8 cellular contexts compared by ENCODE assay signal in genomic region chr1:219173434-219173757, GRCh38. TPM values are rescaled to one million over a fixed set of nuclear protein-coding genes. Genes with fewer than 3 reads are reported as not detected.
DNase-seq lines count a peak whose midpoint lies in the region; ATAC-seq and TF ChIP-seq lines count a peak whose summit lies in the region.

No MANE protein-coding gene starts in this region.

- H3K4me2 ChIP-seq in MM.1S (ENCODE audit: low read depth, low read length) (peak overlapping the region; percentile 73), skeletal muscle satellite cell (ENCODE audit: low read length) (peak overlapping the region; percentile 82)

- TF ChIP-seq CTCF in right atrium auricular region (IDR thresholded peaks at IDR 0.05) (no peak), MM.1S (IDR thresholded peaks at IDR 0.05; ENCODE audit: low read length) (no peak)

- ATAC-seq in left cardiac atrium = no peak

- H3K4me1 ChIP-seq in right atrium auricular region (peaks cover 0 to 39% of the 10 kb centered on the region in 2 donors), MM.1S (ENCODE audit: low read length) (peaks cover 19% of the 10 kb centered on the region), skeletal muscle satellite cell (ENCODE audit: control insufficient read depth, insufficient read depth, low read length) (peaks cover 15% of the 10 kb centered on the region)

- H3F3A ChIP-seq in MM.1S (ENCODE audit: insufficient read depth, low read length) = 0 out of 2 replicates have a peak, but pooled peaks cover 4% of the 10 kb centered on the region

- H3K27ac ChIP-seq in right atrium auricular region = peak overlapping the region; percentile 95 to 96
- H3K27ac ChIP-seq in MM.1S (ENCODE audit: low read length) = peak overlapping the region; percentile 50; the same call in 1 of the 2 replicates
- H3K27ac ChIP-seq in epithelial cell of prostate = peak overlapping the region; percentile 76

- H3K27me3 ChIP-seq in right atrium auricular region (no peaks in the 10 kb centered on the region), MM.1S (replicated peaks; ENCODE audit: insufficient read depth, low read length) (no peaks in the 10 kb centered on the region), skeletal muscle satellite cell (ENCODE audit: control insufficient read depth, insufficient read depth, low read length) (no peaks in the 10 kb centered on the region)

- H3K36me3 ChIP-seq in right atrium auricular region = no peaks in the 10 kb centered on the region
- no peaks in the 10 kb centered on the region for H3K36me3 ChIP-seq in MM.1S (replicated peaks; ENCODE audit: insufficient read depth, low read length)
- no peaks in the 10 kb centered on the region for H3K36me3 ChIP-seq in skeletal muscle satellite cell (ENCODE audit: insufficient read depth, low read length)

- DNase-seq in right atrium auricular region (ENCODE audit: low spot score) (no peak), left cardiac atrium (no peak), MM.1S (no peak), epithelial cell of prostate (ENCODE audit: low read depth, low spot score) (no peak), NCI-H510A (lab: John Stamatoyannopoulos, UW) (no peak), DMS153 treated with DMSO at 0.1 percent for 48 hours (lab: John Stamatoyannopoulos, UW; ENCODE audit: unreplicated experiment) (no peak), NCI-H1092 treated with DMSO at 0.1 percent for 48 hours (lab: John Stamatoyannopoulos, UW) (no peak)

- no peaks in the 10 kb centered on the region for H4K20me1 ChIP-seq in MM.1S (ENCODE audit: insufficient read depth, low read length)

- no peaks in the 10 kb centered on the region for H3K9me2 ChIP-seq in MM.1S (replicated peaks; ENCODE audit: insufficient read depth, low read length)

- H3K9ac ChIP-seq in MM.1S (ENCODE audit: low read length) = peak overlapping the region; percentile 78; the same call in 1 of the 2 replicates
- peak overlapping the region; percentile 92 for H3K9ac ChIP-seq in skeletal muscle satellite cell (ENCODE audit: low read depth, low read length)

- no peaks in the 10 kb centered on the region for H3K9me3 ChIP-seq in right atrium auricular region
- H3K9me3 ChIP-seq in MM.1S (replicated peaks; ENCODE audit: insufficient read depth, low read length) = no peaks in the 10 kb centered on the region
- no peaks in the 10 kb centered on the region for H3K9me3 ChIP-seq in skeletal muscle satellite cell (replicated peaks; ENCODE audit: low read length)

- H3K4me3 ChIP-seq in right atrium auricular region = peak overlapping the region; percentile 72 to 76
- peak overlapping the region; percentile 83 for H3K4me3 ChIP-seq in MM.1S (ENCODE audit: low read length)
- H3K4me3 ChIP-seq in skeletal muscle satellite cell (ENCODE audit: low read length) = peak overlapping the region; percentile 93

- peaks cover 18% of the 10 kb centered on the region for H3K79me2 ChIP-seq in MM.1S (ENCODE audit: low read length)

- intact Hi-C loops in left cardiac atrium (cut with DNase I) = loop anchor here in 1 of 2 donors (10.0 kb wide), 1 partner anchor 829 kb away; the partner anchor contains the start of gene TGFB2

- peak overlapping the region; percentile 81 for H2AFZ ChIP-seq in MM.1S (ENCODE audit: low read length)

RNA-seq across cellular contexts. Expression of gene LYPLAL1, which starts 0.3 kb away (rescaled TPM):
- total RNA-seq in right atrium auricular region = 10 to 100 TPM; 32.6 to 35.9 TPM
- 10 to 100 TPM; 53.1 to 57.9 TPM for total RNA-seq in left cardiac atrium
- total RNA-seq in skeletal muscle satellite cell (2012; rRNA removed) = 19.0 and 38.3 TPM in 2 replicates
